In the genomic region with DNA sequence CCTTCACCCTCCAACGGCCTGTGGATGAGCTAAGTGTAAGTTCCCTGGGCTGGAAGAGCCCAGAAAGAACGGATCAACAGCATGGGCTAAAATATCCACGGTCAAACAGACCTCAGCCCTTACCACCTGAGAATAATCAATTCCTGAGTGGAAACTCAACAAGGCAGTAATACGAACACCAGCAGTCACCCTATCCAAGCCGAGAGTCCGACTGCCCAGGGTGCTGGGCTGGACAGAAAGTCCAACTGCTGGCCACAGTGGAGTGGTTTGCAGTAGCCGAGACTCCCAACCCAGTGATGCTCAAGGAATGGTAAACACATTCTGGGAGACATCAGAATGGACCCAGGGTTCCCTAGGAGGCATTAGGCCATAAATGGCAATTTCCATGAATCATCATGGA, we compare ENCODE assay signal across 35 cellular contexts. TPM values are rescaled to one million over a fixed set of nuclear protein-coding genes. Genes with fewer than 3 reads are reported as not detected.
"Had no signal": no experiment of that assay in that cellular context is flagged by ENCODE, and none has a peak within 500 bp of the region (broad histone marks: within the 10 kb centered on the region; RNA-seq: fewer than 3 reads in every experiment).

No MANE protein-coding gene starts in this region.

- H3K4me1 Mint-ChIP-seq: activated CD4-positive, alpha-beta T cell treated with anti-CD3 and anti-CD28 coated beads for 36 hours; activated CD4-positive, alpha-beta T cell treated with anti-CD3 and anti-CD28 coated beads, Interleukin-2, amount 10 ng/mL, durations not matched to agents 24 days and 14 days; activated T-helper 17 cell treated with anti-CD3 and anti-CD28 coated beads, Interleukin-2, amount 50 U/mL, for 72 hours; T-cell had no signal

- FAIRE-seq: endometrium, endothelial cell of umbilical vein, frontal cortex had no signal

- DNase-seq: activated CD4-positive, alpha-beta memory T cell treated with anti-CD3 and anti-CD28 coated beads for 36 hours; activated CD4-positive, alpha-beta T cell treated with anti-CD3 and anti-CD28 coated beads for 36 hours; activated CD4-positive, alpha-beta T cell treated with anti-CD3 and anti-CD28 coated beads, Interleukin-2, amount 10 ng/mL, durations not matched to agents 24 days and 14 days; activated CD4-positive, CD25-positive, alpha-beta regulatory T cell; activated CD4-positive, CD25-positive, alpha-beta regulatory T cell treated with anti-CD3 and anti-CD28 coated beads, Interleukin-2, amount 50 U/mL, for 72 hours; activated effector memory CD4-positive, alpha-beta T cell treated with Interleukin-2 at 50 U/mL for 16 hours; activated gamma-delta T cell treated with Interleukin-2 at 50 U/mL for 16 hours; activated naive CD4-positive, alpha-beta T cell treated with anti-CD3 and anti-CD28 coated beads, Interleukin-2, amount 50 U/mL, for 16 hours; activated naive CD4-positive, alpha-beta T cell treated with Interleukin-2 at 50 U/mL for 16 hours; activated T-cell treated with anti-CD3 and anti-CD28 coated beads, Interleukin-2, amount 50 U/mL, for 4 hours; amniotic stem cell; anterior cingulate cortex; body of pancreas; central memory CD4-positive, alpha-beta T cell; cerebellar nuclear complex; cortex of kidney; dermis blood vessel endothelial cell; effector CD4-positive, alpha-beta T cell; effector memory CD8-positive, alpha-beta T cell; foreskin fibroblast; SW 1271; T-cell; T1000; WERI-Rb-1 had no signal

- H3K9me3 Mint-ChIP-seq: activated CD4-positive, alpha-beta memory T cell treated with anti-CD3 and anti-CD28 coated beads for 36 hours; activated CD4-positive, alpha-beta T cell treated with anti-CD3 and anti-CD28 coated beads, Interleukin-2, amount 10 ng/mL, durations not matched to agents 24 days and 14 days; activated T-cell treated with anti-CD3 and anti-CD28 coated beads, Interleukin-2, amount 50 U/mL, for 4 hours; activated T-helper 17 cell treated with anti-CD3 and anti-CD28 coated beads, Interleukin-2, amount 50 U/mL, for 72 hours; effector memory CD8-positive, alpha-beta T cell; T-cell; T-helper 1 cell treated with Interleukin-12 subunit alpha and Interleukin-12 subunit beta and Interleukin-4 antibody, amounts not matched to agents 30 μg/mL and 1 μg/mL, for 36 hours had no signal

- H3K27ac Mint-ChIP-seq: activated CD4-positive, alpha-beta memory T cell treated with anti-CD3 and anti-CD28 coated beads for 36 hours; activated CD4-positive, alpha-beta T cell treated with anti-CD3 and anti-CD28 coated beads for 36 hours; activated CD4-positive, alpha-beta T cell treated with anti-CD3 and anti-CD28 coated beads, Interleukin-2, amount 10 ng/mL, durations not matched to agents 24 days and 14 days; activated CD8-positive, alpha-beta T cell treated with anti-CD3 and anti-CD28 coated beads, Interleukin-2, amount 10 ng/mL, durations not matched to agents 7 days and 5 days; activated naive CD8-positive, alpha-beta T cell; activated T-helper 17 cell treated with anti-CD3 and anti-CD28 coated beads, Interleukin-2, amount 50 U/mL, for 72 hours; effector memory CD8-positive, alpha-beta T cell; T-cell; T-helper 1 cell treated with Interleukin-12 subunit alpha and Interleukin-12 subunit beta and Interleukin-4 antibody, amounts not matched to agents 30 μg/mL and 1 μg/mL, for 36 hours had no signal

- H3K27me3 Mint-ChIP-seq: activated CD4-positive, alpha-beta T cell treated with anti-CD3 and anti-CD28 coated beads, Interleukin-2, amount 10 ng/mL, durations not matched to agents 24 days and 14 days had no signal

- ATAC-seq: activated CD4-positive, alpha-beta T cell treated with anti-CD3 and anti-CD28 coated beads for 36 hours; activated CD8-positive, alpha-beta T cell treated with anti-CD3 and anti-CD28 coated beads, Interleukin-2, amount 10 ng/mL, durations not matched to agents 7 days and 5 days; activated T-cell treated with anti-CD3 and anti-CD28 coated beads, Interleukin-2, amount 50 U/mL, for 4 hours; activated T-helper 17 cell treated with anti-CD3 and anti-CD28 coated beads, Interleukin-2, amount 50 U/mL, for 72 hours; body of pancreas; effector memory CD8-positive, alpha-beta T cell; T-cell had no signal

- H3K4me3 ChIP-seq: body of pancreas, breast epithelium, cardiac muscle cell had no signal

- H3K4me3 Mint-ChIP-seq: activated CD4-positive, alpha-beta memory T cell treated with anti-CD3 and anti-CD28 coated beads for 36 hours; activated CD4-positive, alpha-beta T cell treated with anti-CD3 and anti-CD28 coated beads for 36 hours; activated CD4-positive, alpha-beta T cell treated with anti-CD3 and anti-CD28 coated beads, Interleukin-2, amount 10 ng/mL, durations not matched to agents 24 days and 14 days; activated CD8-positive, alpha-beta T cell treated with anti-CD3 and anti-CD28 coated beads, Interleukin-2, amount 10 ng/mL, durations not matched to agents 7 days and 5 days; activated naive CD8-positive, alpha-beta T cell; activated T-cell treated with anti-CD3 and anti-CD28 coated beads, Interleukin-2, amount 50 U/mL, for 4 hours; activated T-helper 17 cell treated with anti-CD3 and anti-CD28 coated beads, Interleukin-2, amount 50 U/mL, for 72 hours; effector memory CD8-positive, alpha-beta T cell; T-cell; T-helper 1 cell treated with Interleukin-12 subunit alpha and Interleukin-12 subunit beta and Interleukin-4 antibody, amounts not matched to agents 30 μg/mL and 1 μg/mL, for 36 hours had no signal

- H3K27ac ChIP-seq: body of pancreas, breast epithelium, cardiac muscle cell, epithelial cell of prostate, WERI-Rb-1 had no signal

- H3K36me3 Mint-ChIP-seq: activated CD4-positive, alpha-beta memory T cell treated with anti-CD3 and anti-CD28 coated beads for 36 hours; activated naive CD8-positive, alpha-beta T cell; T-cell had no signal

RNA-seq across cellular contexts. Expression of a gene that starts 36.8 kb away (rescaled TPM):
- total RNA-seq: activated CD4-positive, alpha-beta memory T cell treated with anti-CD3 and anti-CD28 coated beads for 36 hours; activated CD4-positive, alpha-beta T cell treated with anti-CD3 and anti-CD28 coated beads for 36 hours; activated CD4-positive, alpha-beta T cell treated with anti-CD3 and anti-CD28 coated beads, Interleukin-2, amount 10 ng/mL, durations not matched to agents 24 days and 14 days; activated CD8-positive, alpha-beta T cell treated with anti-CD3 and anti-CD28 coated beads, Interleukin-2, amount 10 ng/mL, durations not matched to agents 7 days and 5 days; activated T-cell treated with anti-CD3 and anti-CD28 coated beads, Interleukin-2, amount 50 U/mL, for 4 hours; activated T-helper 17 cell treated with anti-CD3 and anti-CD28 coated beads, Interleukin-2, amount 50 U/mL, for 72 hours; T-cell; T-helper 2 cell treated with Interferon-gamma antibody and Interleukin-4, amounts not matched to agents 100 ng/mL and 5 ng/mL, for 36 hours had no signal
